Comparison of ENCODE assay signal across 18 cellular contexts in genomic region chr2:96877513-96878159, GRCh38.
"Had no signal": no experiment of that assay in that cellular context is flagged by ENCODE, and none has a peak within 500 bp of the region (broad histone marks: within the 10 kb centered on the region; RNA-seq: fewer than 3 reads in every experiment).

No MANE protein-coding gene starts in this region.

- H3K27me3 ChIP-seq: ovary, tibial nerve had no signal

- H3K27ac Mint-ChIP-seq: activated CD8-positive, alpha-beta memory T cell treated with anti-CD3 and anti-CD28 coated beads, Interleukin-2, amount 10 ng/mL, durations not matched to agents 7 days and 5 days; activated naive CD4-positive, alpha-beta T cell treated with anti-CD3 and anti-CD28 coated beads, Interleukin-2, amount 10 ng/mL, durations not matched to agents 7 days and 5 days; activated T-helper 2 cell treated with anti-CD3 and anti-CD28 coated beads, Interferon-gamma antibody, Interleukin-2, Interleukin-4, amounts not matched to agents 10 μg/mL and 5 μg/mL and 100 μg/mL, durations not matched to agents 14 hours and 24 hours and 36 hours had no signal

- DNase-seq: activated CD4-positive, CD25-positive, alpha-beta regulatory T cell treated with anti-CD3 and anti-CD28 coated beads, Interleukin-2, amount 50 U/mL, for 72 hours; activated CD8-positive, alpha-beta memory T cell treated with anti-CD3 and anti-CD28 coated beads, Interleukin-2, amount 10 ng/mL, durations not matched to agents 7 days and 5 days; activated naive CD4-positive, alpha-beta T cell treated with anti-CD3 and anti-CD28 coated beads, Interleukin-2, amount 10 ng/mL, durations not matched to agents 7 days and 5 days; activated T-cell treated with anti-CD3 and anti-CD28 coated beads, Interleukin-2, amount 50 U/mL, for 1 hour; dermis blood vessel endothelial cell; head of caudate nucleus; ovary; stimulated activated CD4-positive, alpha-beta T cell treated with anti-CD3 and anti-CD28 coated beads, Interleukin-12 subunit alpha, Interleukin-12 subunit beta, amount 100 ng/mL, for 4 hours; stimulated activated CD4-positive, alpha-beta T cell treated with anti-CD3 and anti-CD28 coated beads, Interleukin-2, amount 100 ng/mL, for 24 hours had no signal

- H3K36me3 ChIP-seq: ovary, tibial nerve had no signal

- H3K4me3 ChIP-seq: ovary, tibial nerve had no signal

- H3K9me3 Mint-ChIP-seq: activated naive CD4-positive, alpha-beta T cell treated with anti-CD3 and anti-CD28 coated beads, Interleukin-2, amount 10 ng/mL, durations not matched to agents 7 days and 5 days; activated T-helper 2 cell treated with anti-CD3 and anti-CD28 coated beads, Interferon-gamma antibody, Interleukin-2, Interleukin-4, amounts not matched to agents 10 μg/mL and 5 μg/mL and 100 μg/mL, durations not matched to agents 14 hours and 24 hours and 36 hours; immature natural killer cell; neural crest cell; stimulated activated effector memory CD8-positive, alpha-beta T cell treated with anti-CD3 and anti-CD28 coated beads, Interleukin-12 subunit alpha, Interleukin-12 subunit beta, amount 100 ng/mL, for 72 hours had no signal

- H3K27ac ChIP-seq: epithelial cell of prostate, ovary had no signal

- H3K9me3 ChIP-seq: ovary, tibial nerve had no signal

- H3K4me3 Mint-ChIP-seq: activated CD8-positive, alpha-beta memory T cell treated with anti-CD3 and anti-CD28 coated beads, Interleukin-2, amount 10 ng/mL, durations not matched to agents 7 days and 5 days; activated naive CD4-positive, alpha-beta T cell treated with anti-CD3 and anti-CD28 coated beads, Interleukin-2, amount 10 ng/mL, durations not matched to agents 7 days and 5 days; neural crest cell; stimulated activated effector memory CD8-positive, alpha-beta T cell treated with anti-CD3 and anti-CD28 coated beads, Interleukin-12 subunit alpha, Interleukin-12 subunit beta, amount 100 ng/mL, for 72 hours had no signal

- FAIRE-seq: astrocyte, frontal cortex had no signal

- H3K36me3 Mint-ChIP-seq: activated CD8-positive, alpha-beta memory T cell treated with anti-CD3 and anti-CD28 coated beads, Interleukin-2, amount 10 ng/mL, durations not matched to agents 7 days and 5 days; activated naive CD4-positive, alpha-beta T cell treated with anti-CD3 and anti-CD28 coated beads, Interleukin-2, amount 10 ng/mL, durations not matched to agents 7 days and 5 days; immature natural killer cell; stimulated activated effector memory CD8-positive, alpha-beta T cell treated with anti-CD3 and anti-CD28 coated beads, Interleukin-12 subunit alpha, Interleukin-12 subunit beta, amount 100 ng/mL, for 72 hours had no signal

- ATAC-seq: sciatic nerve had no signal
